15 cellular contexts compared by ENCODE assay signal in the genomic region with DNA sequence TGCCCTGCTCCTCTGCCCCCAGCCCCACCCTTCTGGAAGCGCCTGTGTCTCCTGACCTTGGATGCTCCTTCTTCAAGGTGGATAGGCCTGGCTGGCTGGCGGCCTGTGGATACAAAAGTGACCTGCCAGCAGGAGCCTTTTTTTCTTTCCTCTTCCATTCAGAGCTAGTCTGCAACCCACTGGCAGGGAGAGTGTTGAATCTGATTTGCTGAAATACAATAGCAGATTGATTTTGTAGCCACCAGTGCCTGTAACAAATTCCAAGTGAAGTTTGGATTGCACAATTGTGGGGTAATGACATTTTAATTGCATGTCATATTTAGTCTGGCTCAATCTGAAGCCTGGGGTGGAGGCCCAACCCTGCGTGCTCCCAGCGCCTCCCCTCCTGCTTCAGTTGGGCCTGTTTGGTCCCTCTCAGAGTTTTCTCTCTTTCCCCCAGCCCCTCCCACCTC.
DNase-seq lines count a peak whose midpoint lies in the region; ATAC-seq, FAIRE-seq and TF ChIP-seq lines count a peak whose summit lies in the region.
"Had no signal": no experiment of that assay in that cellular context is flagged by ENCODE, and none has a peak within 500 bp of the region (broad histone marks: within the 10 kb centered on the region; RNA-seq: fewer than 3 reads in every experiment).

No MANE protein-coding gene starts in this region.

- H2BK15ac ChIP-seq in mesenchymal stem cell (ENCODE audit: low read depth, poor library complexity, severe bottlenecking): no peak overlapping the region

- H3K4me1 ChIP-seq in mesenchymal stem cell (ENCODE audit: control insufficient read depth, insufficient read depth, low read depth, low read length): peaks cover 6% of the 10 kb centered on the region

- no peaks in the 10 kb centered on the region for H3K9me3 ChIP-seq in mesenchymal stem cell (ENCODE audit: control insufficient read depth, low read length)
- H3K9me3 ChIP-seq: suprapubic skin had no signal

- H3K27me3 ChIP-seq in mesenchymal stem cell (ENCODE audit: control insufficient read depth in 1 of 2, insufficient read depth in 1 of 2, low read length in 2 of 2): peaks cover 20 to 21% of the 10 kb centered on the region in 2 experiments
- H3K27me3 ChIP-seq: suprapubic skin had no signal

- no peak overlapping the region for H2BK120ac ChIP-seq in mesenchymal stem cell (ENCODE audit: low read depth, low read length)

- no peak overlapping the region for H3K18ac ChIP-seq in mesenchymal stem cell (ENCODE audit: low read depth in 1 of 2, low read length in 2 of 2)

- H3K4ac ChIP-seq in mesenchymal stem cell (ENCODE audit: low read depth in 1 of 2, low read length in 2 of 2): no peak overlapping the region

- H3K14ac ChIP-seq in mesenchymal stem cell (ENCODE audit: low read length in 2 of 2): no peak overlapping the region

- no peak overlapping the region for H3K27ac ChIP-seq in mesenchymal stem cell (ENCODE audit: low read length, poor library complexity, severe bottlenecking)
- H3K27ac ChIP-seq: suprapubic skin had no signal

- ATAC-seq in GM21786 (IDR thresholded peaks at IDR 0.05; ENCODE audit: unreplicated experiment): no peak

- no peak overlapping the region for H4K91ac ChIP-seq in mesenchymal stem cell (ENCODE audit: low read length)

- no peak overlapping the region for H3K23ac ChIP-seq in mesenchymal stem cell (ENCODE audit: low read length in 2 of 2)

- H3K9ac ChIP-seq in mesenchymal stem cell (ENCODE audit: low read length): peak overlapping the region; percentile 40

- no peak for TF ChIP-seq CTCF in NB4 (IDR thresholded peaks at IDR 0.05; ENCODE audit: low read depth, low read length)

- no peak overlapping the region for H2BK5ac ChIP-seq in mesenchymal stem cell (ENCODE audit: low read depth, low read length, poor library complexity, severe bottlenecking)

- no peak overlapping the region for H2AFZ ChIP-seq in mesenchymal stem cell (ENCODE audit: low read depth, low read length)

- TF ChIP-seq POLR2A in NB4 (IDR thresholded peaks at IDR 0.05; ENCODE audit: extremely low read depth, insufficient read length) (no peak), GM12892 (IDR thresholded peaks at IDR 0.05; ENCODE audit: low read depth, low read length) (no peak)

- H3K4me2 ChIP-seq in mesenchymal stem cell (ENCODE audit: low read length, poor library complexity, severe bottlenecking): no peak overlapping the region

- H3K4me3 ChIP-seq in NB4 (ENCODE audit: low read depth, low read length): no peak overlapping the region
- H3K4me3 ChIP-seq in mesenchymal stem cell (ENCODE audit: insufficient read depth in 1 of 2, low read depth in 1 of 2, low read length in 2 of 2): no peak overlapping the region
- H3K4me3 ChIP-seq: suprapubic skin had no signal

- 100% methylated on average over 1 of the region's 4 CpGs for WGBS in mesenchymal stem cell

- no peak overlapping the region for H2BK12ac ChIP-seq in mesenchymal stem cell (ENCODE audit: low read length in 2 of 2)

- DNase-seq in COR-L47 (lab: John Stamatoyannopoulos, UW) (peak; percentile 35), NB4 (ENCODE audit: low read depth) (peak; percentile 25), epidermal melanocyte (ENCODE audit: insufficient read length, low spot score) (peak; percentile 62), mesenchymal stem cell (no peak), GM12892 (ENCODE audit: insufficient read length) (no peak), urothelium cell line (ENCODE audit: low spot score) (no peak), NCI-H1436 treated with DMSO at 0.1 percent for 48 hours (lab: John Stamatoyannopoulos, UW) (no peak)
- DNase-seq: CD4-positive, alpha-beta T cell; NCI-H2081 treated with DMSO at 0.1 percent for 48 hours; T-helper 2 cell had no signal

- H3K36me3 ChIP-seq in mesenchymal stem cell (ENCODE audit: control insufficient read depth in 1 of 2, insufficient read depth in 2 of 2, low read depth in 1 of 2, low read length in 2 of 2): no peaks in the 10 kb centered on the region
- H3K36me3 ChIP-seq: suprapubic skin had no signal

- no peaks in the 10 kb centered on the region for H3K79me1 ChIP-seq in mesenchymal stem cell (replicated peaks; ENCODE audit: low read length, poor library complexity, severe bottlenecking)

- no peak overlapping the region for H2AK5ac ChIP-seq in mesenchymal stem cell (ENCODE audit: low read length, severe bottlenecking)

- no peak for FAIRE-seq in GM12892 (lab: Jason Lieb, UNC)
- no peak for FAIRE-seq in urothelium cell line (lab: Jason Lieb, UNC)
- FAIRE-seq: bronchial epithelial cell, endometrium, RCC 7860 had no signal

- H4K8ac ChIP-seq in mesenchymal stem cell (ENCODE audit: low read length): no peak overlapping the region

Comparison
In these comparisons a context has a peak if more than half of its experiments do, and no peak if none do; other contexts are left out.
1. DNase-seq: peak in COR-L47 (single experiment), NB4 (single experiment) and epidermal melanocyte (single experiment); none in mesenchymal stem cell (single experiment), GM12892 (single experiment), urothelium cell line (single experiment) and NCI-H1436 treated with DMSO at 0.1 percent for 48 hours (single experiment).